ENCODE assay signal across 8 cellular contexts in genomic region chr12:53252349-53252916, GRCh38. TPM values are rescaled to one million over a fixed set of nuclear protein-coding genes. Genes with fewer than 3 reads are reported as not detected.
DNase-seq lines count a peak whose midpoint lies in the region; ATAC-seq and TF ChIP-seq lines count a peak whose summit lies in the region.

No MANE protein-coding gene starts in this region.

- peaks cover 3% of the 10 kb centered on the region; the same call in 1 of the 2 replicates for H3K79me2 ChIP-seq in H9 (ENCODE audit: insufficient read depth, low read length)
- H3K79me2 ChIP-seq in parathyroid adenoma: no peaks in the 10 kb centered on the region

- no peak for TF ChIP-seq CTCF in H9 (conservative IDR thresholded peaks at IDR 0.05)
- TF ChIP-seq CTCF in WI38 (IDR thresholded peaks at IDR 0.05; ENCODE audit: low read depth, low read length): no peak
- TF ChIP-seq CTCF in foreskin keratinocyte (conservative IDR thresholded peaks at IDR 0.05): no peak
- TF ChIP-seq CTCF in parathyroid adenoma (IDR thresholded peaks at IDR 0.05): no peak

- no peak overlapping the region for H2BK12ac ChIP-seq in H9 (ENCODE audit: insufficient read length, low read depth, low read length)

- no peak for ATAC-seq in foreskin keratinocyte

- H2BK5ac ChIP-seq in H9 (ENCODE audit: insufficient read length, low read length): no peak overlapping the region

- no peak overlapping the region for H3K27ac ChIP-seq in H9 (ENCODE audit: insufficient read length, low read depth, low read length)
- H3K27ac ChIP-seq in foreskin keratinocyte: peak overlapping the region; percentile 61
- peak overlapping the region; percentile 89 for H3K27ac ChIP-seq in parathyroid adenoma

- no peak overlapping the region for H3K23ac ChIP-seq in H9 (ENCODE audit: insufficient read length, low read depth, low read length)

- H3K4me2 ChIP-seq in H9 (ENCODE audit: insufficient read depth, insufficient read length, low read length): peak overlapping the region; percentile 96
- peak overlapping the region; percentile 77 for H3K4me2 ChIP-seq in parathyroid adenoma (ENCODE audit: low read length)

- peak overlapping the region; percentile 69 for H2AFZ ChIP-seq in H9 (ENCODE audit: low read length)
- peak overlapping the region; percentile 99 for H2AFZ ChIP-seq in parathyroid adenoma

- peak overlapping the region; percentile 70 to 98 (median 86) for H3K27ac Mint-ChIP-seq in H9

- H3K27me3 Mint-ChIP-seq in H9 (ENCODE audit: low read depth): no peaks in the 10 kb centered on the region; the same call in 1 of the 2 replicates

- H2BK20ac ChIP-seq in H9 (ENCODE audit: low read depth, low read length, poor library complexity, severe bottlenecking): no peak overlapping the region

- H2AK5ac ChIP-seq in H9 (ENCODE audit: insufficient read length, low read length): no peak overlapping the region

- H3K4me3 ChIP-seq in WI38 (ENCODE audit: low read depth, low read length) (peak overlapping the region; percentile 88), parathyroid adenoma (ENCODE audit: low read depth, low read length) (peak overlapping the region; percentile 82)

- no peak overlapping the region for H3K56ac ChIP-seq in H9 (ENCODE audit: insufficient read length, low read depth, low read length)

- H3K27me3 ChIP-seq in H9 (ENCODE audit: insufficient read depth, low read length): no peaks in the 10 kb centered on the region
- no peaks in the 10 kb centered on the region for H3K27me3 ChIP-seq in foreskin keratinocyte
- H3K27me3 ChIP-seq in parathyroid adenoma (ENCODE audit: control insufficient read depth, insufficient read depth, low read length): no peaks in the 10 kb centered on the region

- H4K5ac ChIP-seq in H9 (ENCODE audit: insufficient read length, low read depth, low read length): no peak overlapping the region

- H3K4me1 Mint-ChIP-seq in H9: peaks cover 18 to 19% of the 10 kb centered on the region in 2 experiments

- peak overlapping the region; percentile 94 to 98 for H3K4me3 Mint-ChIP-seq in H9

- H3K9me3 ChIP-seq in H9 (ENCODE audit: control insufficient read depth, low read depth, low read length) (no peaks in the 10 kb centered on the region), parathyroid adenoma (ENCODE audit: control insufficient read depth, low read length) (no peaks in the 10 kb centered on the region)

- peaks cover 14% of the 10 kb centered on the region for H3K23me2 ChIP-seq in H9 (ENCODE audit: insufficient read length, low read depth, low read length, poor library complexity, severe bottlenecking)

- no peak overlapping the region for H2BK120ac ChIP-seq in H9 (ENCODE audit: low read depth, low read length, poor library complexity, severe bottlenecking)

- no peak overlapping the region for H4K91ac ChIP-seq in H9 (ENCODE audit: insufficient read length, low read depth, low read length)

- peaks cover 3% of the 10 kb centered on the region; the same call in 1 of the 2 replicates for H3K4me1 ChIP-seq in H9 (ENCODE audit: insufficient read depth, low read length)
- peaks cover 4% of the 10 kb centered on the region for H3K4me1 ChIP-seq in foreskin keratinocyte
- H3K4me1 ChIP-seq in parathyroid adenoma: peaks cover 9% of the 10 kb centered on the region

- DNase-seq in A172 (ENCODE audit: low spot score): peak; percentile 26
- no peak for DNase-seq in H9
- DNase-seq in foreskin keratinocyte: peak in 1 of 2 donors; percentile 8
- no peak for DNase-seq in NCI-H2081 treated with DMSO at 0.1 percent for 48 hours (lab: John Stamatoyannopoulos, UW)
- DNase-seq in NCI-H2227 (lab: John Stamatoyannopoulos, UW; ENCODE audit: unreplicated experiment): no peak
- no peak for DNase-seq in kidney glomerular epithelial cell (lab: John Stamatoyannopoulos, UW)

- H3K18ac ChIP-seq in H9 (ENCODE audit: insufficient read length, low read depth, low read length): peak overlapping the region; percentile 95

- H3K14ac ChIP-seq in H9 (ENCODE audit: insufficient read depth, low read length): peak overlapping the region; percentile 92

- H3K36me3 ChIP-seq in parathyroid adenoma (ENCODE audit: control insufficient read depth, insufficient read depth, low read length): no peaks in the 10 kb centered on the region

- H3T11ph ChIP-seq in H9 (ENCODE audit: low read length): no peak overlapping the region

- H3K79me1 ChIP-seq in H9 (ENCODE audit: insufficient read depth, low read depth, low read length, poor library complexity, severe bottlenecking): peaks cover 4% of the 10 kb centered on the region

- H3K9ac ChIP-seq in H9 (ENCODE audit: extremely low read depth, insufficient read length, low read length) (peak overlapping the region; percentile 84), parathyroid adenoma (peak overlapping the region; percentile 89)

- no peak overlapping the region for H2BK15ac ChIP-seq in H9 (ENCODE audit: low read depth, low read length)

- no CpG with 5 or more reads among the region's 19 CpGs for WGBS in H9 (ENCODE audit: extremely low coverage, insufficient read length, low lambda C conversion rate)

- no peaks in the 10 kb centered on the region for H3K9me3 Mint-ChIP-seq in H9

- H4K8ac ChIP-seq in H9 (replicated peaks; ENCODE audit: insufficient read length, low read depth, low read length): peak overlapping the region; percentile 94

- H4K20me1 ChIP-seq in H9 (ENCODE audit: control insufficient read depth, insufficient read depth, insufficient read length): no peaks in the 10 kb centered on the region

- peaks cover 3 to 6% (median 5%) of the 10 kb centered on the region in 3 experiments; a peak in 4 of 7 replicates for H3K36me3 Mint-ChIP-seq in H9 (ENCODE audit: insufficient read depth in 1 of 3, low read depth in 3 of 3)

- no peak overlapping the region for H3K4ac ChIP-seq in H9 (ENCODE audit: low read depth, low read length)

RNA-seq across cellular contexts. Expression of gene ESPL1, which starts 15.7 kb away (rescaled TPM):
- total RNA-seq in A172 (2014; rRNA removed; shearing (Covaris generic)): 19.1 and 29.4 TPM in 2 replicates
- total RNA-seq in H9 (2021) (43.2 and 43.3 TPM in 2 replicates), foreskin keratinocyte (15.0 and 18.7 TPM in 2 replicates)
- 6.8 and 8.9 TPM in 2 replicates for polyA plus RNA-seq in foreskin keratinocyte

RNA-seq across cellular contexts. Expression of gene RARG, which starts 20.4 kb away (rescaled TPM):
- total RNA-seq in A172 (2014; rRNA removed; shearing (Covaris generic)): 19.2 and 25.0 TPM in 2 replicates
- total RNA-seq in H9 (2021) (42.6 and 43.7 TPM in 2 replicates), foreskin keratinocyte (32.8 and 33.3 TPM in 2 replicates)
- polyA plus RNA-seq in foreskin keratinocyte: 26.3 and 29.2 TPM in 2 replicates

RNA-seq across cellular contexts. Expression of gene PFDN5, which starts 42.9 kb away (rescaled TPM):
- 407 and 456 TPM in 2 replicates for total RNA-seq in A172 (2014; rRNA removed; shearing (Covaris generic))
- total RNA-seq in H9 (2021): 285 and 292 TPM in 2 replicates
- total RNA-seq in foreskin keratinocyte: 413 and 428 TPM in 2 replicates
- 615 and 639 TPM in 2 replicates for polyA plus RNA-seq in foreskin keratinocyte

RNA-seq across cellular contexts. Expression of gene ITGB7, which starts 45.4 kb away (rescaled TPM):
- 0.09 and 2.1 TPM in 2 replicates for total RNA-seq in A172 (2014; rRNA removed; shearing (Covaris generic))
- total RNA-seq in H9 (2021): 0.26 and 0.39 TPM in 2 replicates
- total RNA-seq in foreskin keratinocyte: 0.14 and 0.32 TPM in 2 replicates
- 0.15 and 0.17 TPM in 2 replicates for polyA plus RNA-seq in foreskin keratinocyte

RNA-seq across cellular contexts. Expression of gene MYG1, which starts 47.1 kb away (rescaled TPM):
- 65.1 and 74.0 TPM in 2 replicates for total RNA-seq in A172 (2014; rRNA removed; shearing (Covaris generic))
- total RNA-seq in H9 (2021) (89.5 and 91.8 TPM in 2 replicates), foreskin keratinocyte (65.7 and 66.0 TPM in 2 replicates)
- polyA plus RNA-seq in foreskin keratinocyte: 67.4 and 75.2 TPM in 2 replicates
